In genomic region chr13:59103004-59103768, GRCh38 we compare ENCODE assay signal across 22 cellular contexts.
DNase-seq lines count a peak whose midpoint lies in the region; TF ChIP-seq lines count a peak whose summit lies in the region.
"Had no signal": no experiment of that assay in that cellular context is flagged by ENCODE, and none has a peak within 500 bp of the region (broad histone marks: within the 10 kb centered on the region; RNA-seq: fewer than 3 reads in every experiment).

No MANE protein-coding gene starts in this region.

- H4K5ac ChIP-seq in H9 (ENCODE audit: insufficient read length, low read depth, low read length), result no peak overlapping the region

- H3K4me3 Mint-ChIP-seq in immature natural killer cell (no peak overlapping the region), H9 (no peak overlapping the region)
- H3K4me3 Mint-ChIP-seq: activated B cell treated with CpG ODN at 0.5 μM for 24 hours; activated CD8-positive, alpha-beta memory T cell treated with anti-CD3 and anti-CD28 coated beads, Interleukin-2, amount 10 ng/mL, durations not matched to agents 7 days and 5 days; T-helper 1 cell treated with Interleukin-12 subunit alpha and Interleukin-12 subunit beta and Interleukin-4 antibody, amounts not matched to agents 30 μg/mL and 1 μg/mL, for 36 hours had no signal

- no peaks in the 10 kb centered on the region for H3K79me1 ChIP-seq in H9 (ENCODE audit: insufficient read depth, low read depth, low read length, poor library complexity, severe bottlenecking)

- no peaks in the 10 kb centered on the region for H3K36me3 ChIP-seq in HEK293 (ENCODE audit: control insufficient read depth in 2 of 2, insufficient read depth in 1 of 2, low read length in 2 of 2)
- H3K36me3 ChIP-seq: esophagus muscularis mucosa had no signal

- H3K27me3 Mint-ChIP-seq in immature natural killer cell (ENCODE audit: low read depth in 3 of 3) (peaks cover 0 to 2% (median 0%) of the 10 kb centered on the region in 3 donors), H9 (ENCODE audit: low read depth) (no peaks in the 10 kb centered on the region)
- H3K27me3 Mint-ChIP-seq: activated B cell treated with CpG ODN at 0.5 μM for 24 hours; activated CD8-positive, alpha-beta memory T cell treated with anti-CD3 and anti-CD28 coated beads, Interleukin-2, amount 10 ng/mL, durations not matched to agents 7 days and 5 days had no signal

- no peak overlapping the region for H2BK15ac ChIP-seq in H9 (ENCODE audit: low read depth, low read length)

- no peaks in the 10 kb centered on the region for H3K4me1 Mint-ChIP-seq in immature natural killer cell
- H3K4me1 Mint-ChIP-seq in H9, result peaks cover 6 to 9% of the 10 kb centered on the region in 2 experiments
- H3K4me1 Mint-ChIP-seq: activated B cell treated with CpG ODN at 0.5 μM for 24 hours; activated CD8-positive, alpha-beta memory T cell treated with anti-CD3 and anti-CD28 coated beads, Interleukin-2, amount 10 ng/mL, durations not matched to agents 7 days and 5 days had no signal

- WGBS in H9 (ENCODE audit: extremely low coverage, insufficient read length, low lambda C conversion rate), result no CpG with 5 or more reads among the region's 4 CpGs

- H3K18ac ChIP-seq in H9 (ENCODE audit: insufficient read length, low read depth, low read length), result no peak overlapping the region

- no peaks in the 10 kb centered on the region for H3K4me1 ChIP-seq in HEK293 (ENCODE audit: control insufficient read depth, insufficient read depth, low read length)
- H3K4me1 ChIP-seq in H9 (ENCODE audit: insufficient read depth, low read length), result no peaks in the 10 kb centered on the region
- H3K4me1 ChIP-seq: body of pancreas, parathyroid adenoma had no signal

- no peak overlapping the region for H3T11ph ChIP-seq in H9 (ENCODE audit: low read length)

- H3K27ac Mint-ChIP-seq in immature natural killer cell (no peak overlapping the region), H9 (no peak overlapping the region)
- H3K27ac Mint-ChIP-seq: activated B cell treated with CpG ODN at 0.5 μM for 24 hours; activated CD8-positive, alpha-beta memory T cell treated with anti-CD3 and anti-CD28 coated beads, Interleukin-2, amount 10 ng/mL, durations not matched to agents 7 days and 5 days; T-helper 1 cell treated with Interleukin-12 subunit alpha and Interleukin-12 subunit beta and Interleukin-4 antibody, amounts not matched to agents 30 μg/mL and 1 μg/mL, for 36 hours had no signal

- no peaks in the 10 kb centered on the region for H4K20me1 ChIP-seq in H9 (ENCODE audit: control insufficient read depth, insufficient read depth, insufficient read length)

- H3K23ac ChIP-seq in H9 (ENCODE audit: insufficient read length, low read depth, low read length), result no peak overlapping the region

- peaks cover 0 to 3% (median 0%) of the 10 kb centered on the region in 3 donors for H3K36me3 Mint-ChIP-seq in immature natural killer cell
- peaks cover 0 to 10% (median 4%) of the 10 kb centered on the region in 3 experiments; a peak in 2 of 7 replicates for H3K36me3 Mint-ChIP-seq in H9 (ENCODE audit: insufficient read depth in 1 of 3, low read depth in 3 of 3)
- H3K36me3 Mint-ChIP-seq: activated CD8-positive, alpha-beta memory T cell treated with anti-CD3 and anti-CD28 coated beads, Interleukin-2, amount 10 ng/mL, durations not matched to agents 7 days and 5 days had no signal

- no peak overlapping the region for H2BK120ac ChIP-seq in H9 (ENCODE audit: low read depth, low read length, poor library complexity, severe bottlenecking)

- no peak overlapping the region for H2AK5ac ChIP-seq in H9 (ENCODE audit: insufficient read length, low read length)

- CTCF ChIA-PET in HEK293 (lab: Yijun Ruan, JAX), result interaction anchor here (0.6 kb wide), 1 partner anchor 576 kb away, joined by 3 read pairs; no protein-coding TSS in a partner anchor

- H3K56ac ChIP-seq in H9 (ENCODE audit: insufficient read length, low read depth, low read length), result no peak overlapping the region

- no peak overlapping the region for H2BK12ac ChIP-seq in H9 (ENCODE audit: insufficient read length, low read depth, low read length)

- H3K79me2 ChIP-seq in H9 (ENCODE audit: insufficient read depth, low read length), result no peaks in the 10 kb centered on the region
- H3K79me2 ChIP-seq: parathyroid adenoma had no signal

- H2AFZ ChIP-seq in H9 (ENCODE audit: low read length), result no peak overlapping the region
- H2AFZ ChIP-seq: GM23248, parathyroid adenoma had no signal

- H3K9me3 Mint-ChIP-seq in immature natural killer cell (peaks cover 8 to 25% (median 17%) of the 10 kb centered on the region in 6 donors), H9 (peaks cover 2 to 5% of the 10 kb centered on the region in 2 experiments; a peak in 3 of 5 replicates)

- peak; percentile 95 for DNase-seq in NCI-H2171 (lab: John Stamatoyannopoulos, UW)
- DNase-seq in choroid plexus epithelial cell (ENCODE audit: low read depth), result peak; percentile 86
- peak; percentile 40 for DNase-seq in non-pigmented ciliary epithelial cell (ENCODE audit: low read depth)
- DNase-seq in immature natural killer cell, result no peak
- no peak for DNase-seq in activated gamma-delta T cell treated with Interleukin-2 at 50 U/mL for 16 hours
- no peak for DNase-seq in NOMO-1 treated with DMSO at 0.1 percent for 48 hours (lab: John Stamatoyannopoulos, UW; ENCODE audit: unreplicated experiment)
- no peak for DNase-seq in H9
- DNase-seq: activated B cell treated with CpG ODN at 0.5 μM for 24 hours; activated CD8-positive, alpha-beta memory T cell treated with anti-CD3 and anti-CD28 coated beads, Interleukin-2, amount 10 ng/mL, durations not matched to agents 7 days and 5 days; activated gamma-delta T cell; body of pancreas; COR-L47; GDM1; GM23248; hypothalamus; left colon; stimulated activated CD4-positive, alpha-beta T cell treated with anti-CD3 and anti-CD28 coated beads, Interleukin-4, amount 100 ng/mL, for 24 hours; stimulated activated CD8-positive, alpha-beta memory T cell treated with anti-CD3 and anti-CD28 coated beads, Interleukin-4, amount 100 ng/mL, for 48 hours had no signal

- H2BK5ac ChIP-seq in H9 (ENCODE audit: insufficient read length, low read length), result no peak overlapping the region

- TF ChIP-seq CTCF in HEK293 (tag by site-specific recombination; IDR thresholded peaks at IDR 0.05) (no peak), choroid plexus epithelial cell (conservative IDR thresholded peaks at IDR 0.05; ENCODE audit: low read depth, low read length) (no peak), H9 (conservative IDR thresholded peaks at IDR 0.05) (no peak)

- POLR2A ChIA-PET in HEK293 (lab: Yijun Ruan, JAX), result no interaction called here

- H3K27ac ChIP-seq in HEK293 (ENCODE audit: extremely low read depth, low read depth, low read length), result no peak overlapping the region
- no peak overlapping the region for H3K27ac ChIP-seq in H9 (ENCODE audit: insufficient read length, low read depth, low read length)
- H3K27ac ChIP-seq: body of pancreas, esophagus muscularis mucosa, GM23248, parathyroid adenoma had no signal

- no peak overlapping the region for H3K4me2 ChIP-seq in H9 (ENCODE audit: insufficient read depth, insufficient read length, low read length)

- H3K9me3 ChIP-seq in HEK293 (ENCODE audit: control insufficient read depth, insufficient read depth, low read depth, low read length) (no peaks in the 10 kb centered on the region), H9 (ENCODE audit: control insufficient read depth, low read depth, low read length) (no peaks in the 10 kb centered on the region)
- H3K9me3 ChIP-seq: body of pancreas, esophagus muscularis mucosa had no signal

- no peak overlapping the region for H3K4ac ChIP-seq in H9 (ENCODE audit: low read depth, low read length)

- H3K9ac ChIP-seq in H9 (ENCODE audit: extremely low read depth, insufficient read length, low read length), result no peak overlapping the region
- H3K9ac ChIP-seq: GM23248, parathyroid adenoma had no signal

- no peak overlapping the region for H2BK20ac ChIP-seq in H9 (ENCODE audit: low read depth, low read length, poor library complexity, severe bottlenecking)

- H4K8ac ChIP-seq in H9 (replicated peaks; ENCODE audit: insufficient read length, low read depth, low read length), result no peak overlapping the region

- no peak overlapping the region for H3K14ac ChIP-seq in H9 (ENCODE audit: insufficient read depth, low read length)

- no peak overlapping the region for H3K4me3 ChIP-seq in HEK293 (ENCODE audit: low read depth, low read length)
- no peak overlapping the region for H3K4me3 ChIP-seq in choroid plexus epithelial cell (ENCODE audit: low read depth, low read length)
- H3K4me3 ChIP-seq: body of pancreas, esophagus muscularis mucosa, GM23248 had no signal

- no peaks in the 10 kb centered on the region for H3K27me3 ChIP-seq in H9 (ENCODE audit: insufficient read depth, low read length)
- H3K27me3 ChIP-seq: body of pancreas, esophagus muscularis mucosa had no signal

- no peak overlapping the region for H4K91ac ChIP-seq in H9 (ENCODE audit: insufficient read length, low read depth, low read length)

- no peaks in the 10 kb centered on the region for H3K23me2 ChIP-seq in H9 (ENCODE audit: insufficient read length, low read depth, low read length, poor library complexity, severe bottlenecking)

TF ChIP-seq in HEK293, 187 proteins besides CTCF, POLR2A, EP300 and RAD21:
- peak; percentile 88 for TF ChIP-seq HIC1 (tag by site-specific recombination; IDR thresholded peaks at IDR 0.05)
- no peak for TF ChIP-seq ZNF544 (tag by site-specific recombination; IDR thresholded peaks at IDR 0.05)

Comparison
In these comparisons a context has a peak if more than half of its experiments do, and no peak if none do; other contexts are left out.
1. DNase-seq: peak in NCI-H2171 (single experiment), choroid plexus epithelial cell (single experiment) and non-pigmented ciliary epithelial cell (single experiment); none in immature natural killer cell (0 of 3), activated gamma-delta T cell treated with Interleukin-2 at 50 U/mL for 16 hours (single experiment), NOMO-1 treated with DMSO at 0.1 percent for 48 hours (single experiment) and H9 (single experiment).